ENCODE assay signal across 19 cellular contexts in the genomic region with DNA sequence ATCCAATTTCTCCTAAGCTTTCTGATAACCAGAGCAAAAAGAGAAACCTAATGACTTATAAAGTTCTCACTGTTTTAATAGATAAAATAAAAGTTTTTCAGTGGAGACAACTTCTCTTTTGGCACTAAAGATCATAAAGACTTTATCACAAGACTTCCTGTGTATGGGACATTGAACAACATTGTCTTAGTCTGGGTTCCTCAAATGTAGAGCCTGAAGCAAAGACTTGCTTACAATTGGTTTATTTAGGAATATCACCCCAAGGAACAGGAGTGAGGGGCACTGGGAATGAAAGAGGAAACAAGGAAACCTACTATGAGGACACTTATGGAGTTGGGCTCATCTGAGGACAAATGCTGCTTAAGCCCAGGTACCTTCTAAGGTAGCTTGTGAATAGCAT.
"Had no signal": no experiment of that assay in that cellular context is flagged by ENCODE, and none has a peak within 500 bp of the region (broad histone marks: within the 10 kb centered on the region; RNA-seq: fewer than 3 reads in every experiment).

No MANE protein-coding gene starts in this region.

- H3K9me3 ChIP-seq: ovary, right lobe of liver, testis, tibial nerve had no signal

- H3K4me1 ChIP-seq: foreskin keratinocyte, right lobe of liver, testis, tibial nerve had no signal

- H3K36me3 ChIP-seq: ovary, right lobe of liver, tibial nerve had no signal

- ATAC-seq: foreskin keratinocyte; left colon; naive thymus-derived CD4-positive, alpha-beta T cell; stimulated activated naive B cell treated with anti-CD40 and anti-IgM and Interleukin-4, amounts not matched to agents 10 μg/mL and 1 μg/mL and 100 μg/mL, for 72 hours; stimulated activated naive CD8-positive, alpha-beta T cell treated with anti-CD3 and anti-CD28 coated beads, Interleukin-15, amount 100 ng/mL, for 72 hours had no signal

- H3K27me3 ChIP-seq: foreskin keratinocyte, hepatocyte, ovary, right lobe of liver, testis, tibial nerve had no signal

- H3K4me3 ChIP-seq: hepatocyte, ovary, right lobe of liver, testis, tibial nerve had no signal

- H3K27ac ChIP-seq: foreskin keratinocyte, hepatocyte, ovary, right lobe of liver, testis had no signal

- FAIRE-seq: colon, kidney had no signal

- H2AFZ ChIP-seq: hepatocyte had no signal

- H3K4me2 ChIP-seq: hepatocyte had no signal

- H3K79me2 ChIP-seq: hepatocyte had no signal

- DNase-seq: cerebellar nuclear complex; dermis blood vessel endothelial cell; erythroblast; foreskin keratinocyte; head of caudate nucleus; kidney; left colon; nucleus accumbens; ovary; right lobe of liver; stimulated activated CD4-positive, alpha-beta T cell treated with anti-CD3 and anti-CD28 coated beads, Interleukin-2, amount 100 ng/mL, for 24 hours; stimulated activated CD4-positive, alpha-beta T cell treated with anti-CD3 and anti-CD28 coated beads, Interleukin-4, amount 100 ng/mL, for 4 hours; stimulated activated naive B cell treated with anti-CD40 and anti-IgM and Interleukin-4, amounts not matched to agents 10 μg/mL and 1 μg/mL and 100 μg/mL, for 72 hours; stimulated activated naive CD8-positive, alpha-beta T cell treated with anti-CD3 and anti-CD28 coated beads, Interleukin-15, amount 100 ng/mL, for 72 hours; testis had no signal
